11 cellular contexts compared by ENCODE assay signal in the genomic region with DNA sequence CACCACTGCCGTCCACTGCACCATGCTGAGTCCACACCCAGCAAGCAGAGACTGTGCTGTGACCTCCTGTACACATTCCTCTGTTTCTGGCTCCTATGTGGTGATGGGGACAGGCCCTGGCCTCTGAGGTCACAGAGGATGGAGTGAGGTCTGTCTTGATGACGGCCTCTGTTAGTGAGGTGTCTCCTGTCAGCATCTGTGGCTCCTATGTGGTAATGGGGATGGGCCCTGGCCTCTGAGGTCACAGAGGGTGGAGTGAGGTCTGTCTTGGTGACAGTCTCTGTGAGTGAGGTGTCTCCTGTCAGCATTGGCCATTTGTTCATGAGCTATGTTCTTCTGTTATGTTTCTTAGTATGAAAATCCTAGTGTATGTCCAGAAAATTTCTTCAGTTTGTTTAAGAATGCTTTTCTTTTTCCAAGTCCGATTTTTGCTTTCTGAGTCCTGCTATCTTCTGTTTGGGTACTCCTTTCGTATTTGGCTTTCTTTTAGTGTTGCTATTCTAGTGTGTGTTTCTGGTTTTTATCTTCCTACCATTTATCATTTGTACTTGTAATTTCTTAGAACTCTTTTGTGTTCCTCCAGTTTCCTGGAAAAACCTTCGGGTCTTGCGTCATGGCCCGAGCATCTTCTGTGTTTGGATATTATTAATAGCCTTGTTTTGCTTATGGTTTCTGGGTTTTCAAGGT. TPM values are rescaled to one million over a fixed set of nuclear protein-coding genes. Genes with fewer than 3 reads are reported as not detected.
DNase-seq lines count a peak whose midpoint lies in the region; ATAC-seq and TF ChIP-seq lines count a peak whose summit lies in the region.
"Had no signal": no experiment of that assay in that cellular context is flagged by ENCODE, and none has a peak within 500 bp of the region (broad histone marks: within the 10 kb centered on the region; RNA-seq: fewer than 3 reads in every experiment).

No MANE protein-coding gene starts in this region.

- TF ChIP-seq POLR2A in heart left ventricle (IDR thresholded peaks at IDR 0.05), result no peak

- H3K23me2 ChIP-seq in H9 (ENCODE audit: insufficient read length, low read depth, low read length, poor library complexity, severe bottlenecking), result no peaks in the 10 kb centered on the region

- H3K27ac Mint-ChIP-seq in activated CD4-positive, alpha-beta T cell treated with anti-CD3 and anti-CD28 coated beads, Interleukin-2, amount 10 ng/mL, durations not matched to agents 24 days and 14 days, result peak overlapping the region; percentile 78
- no peak overlapping the region for H3K27ac Mint-ChIP-seq in H9
- H3K27ac Mint-ChIP-seq: WTC11 had no signal

- no peak overlapping the region for H2BK15ac ChIP-seq in H9 (ENCODE audit: low read depth, low read length)

- peaks cover 2% of the 10 kb centered on the region for H3K79me1 ChIP-seq in H9 (ENCODE audit: insufficient read depth, low read depth, low read length, poor library complexity, severe bottlenecking)

- H3K27ac ChIP-seq in heart left ventricle, result peak overlapping the region in 10 of 12 donors; percentile 70 to 99 (median 84)
- no peak overlapping the region for H3K27ac ChIP-seq in H9 (ENCODE audit: insufficient read length, low read depth, low read length)

- no peak overlapping the region for H3K14ac ChIP-seq in H9 (ENCODE audit: insufficient read depth, low read length)

- no peak for TF ChIP-seq CTCF in heart left ventricle (IDR thresholded peaks at IDR 0.05)
- no peak for TF ChIP-seq CTCF in H9 (conservative IDR thresholded peaks at IDR 0.05)

- H3K36me3 Mint-ChIP-seq in activated CD4-positive, alpha-beta T cell treated with anti-CD3 and anti-CD28 coated beads, Interleukin-2, amount 10 ng/mL, durations not matched to agents 24 days and 14 days (ENCODE audit: low read depth), result peaks cover 14% of the 10 kb centered on the region
- H3K36me3 Mint-ChIP-seq in H9 (ENCODE audit: insufficient read depth in 1 of 3, low read depth in 3 of 3), result peaks cover 7 to 29% (median 23%) of the 10 kb centered on the region in 3 experiments

- H3K18ac ChIP-seq in H9 (ENCODE audit: insufficient read length, low read depth, low read length), result no peak overlapping the region

- H3K9me3 ChIP-seq in heart left ventricle, result no peaks in the 10 kb centered on the region
- no peaks in the 10 kb centered on the region for H3K9me3 ChIP-seq in H9 (ENCODE audit: control insufficient read depth, low read depth, low read length)

- no peaks in the 10 kb centered on the region for H3K9me3 Mint-ChIP-seq in activated CD4-positive, alpha-beta T cell treated with anti-CD3 and anti-CD28 coated beads, Interleukin-2, amount 10 ng/mL, durations not matched to agents 24 days and 14 days
- H3K9me3 Mint-ChIP-seq in H9, result no peaks in the 10 kb centered on the region
- H3K9me3 Mint-ChIP-seq: naive thymus-derived CD8-positive, alpha-beta T cell; WTC11 had no signal

- ATAC-seq in heart left ventricle (peak; percentile 66 to 79 (median 72)), HG02884 (IDR thresholded peaks at IDR 0.05; ENCODE audit: unreplicated experiment) (no peak), GM19023 (IDR thresholded peaks at IDR 0.05; ENCODE audit: unreplicated experiment) (no peak)
- ATAC-seq: naive thymus-derived CD8-positive, alpha-beta T cell; WTC11 had no signal

- H3K4me3 Mint-ChIP-seq in activated CD4-positive, alpha-beta T cell treated with anti-CD3 and anti-CD28 coated beads, Interleukin-2, amount 10 ng/mL, durations not matched to agents 24 days and 14 days, result peak overlapping the region; percentile 42
- no peak overlapping the region for H3K4me3 Mint-ChIP-seq in H9
- H3K4me3 Mint-ChIP-seq: naive thymus-derived CD8-positive, alpha-beta T cell; WTC11 had no signal

- H2BK5ac ChIP-seq in H9 (ENCODE audit: insufficient read length, low read length), result no peak overlapping the region

- no peak overlapping the region for H2BK20ac ChIP-seq in H9 (ENCODE audit: low read depth, low read length, poor library complexity, severe bottlenecking)

- H3K79me2 ChIP-seq in H9 (ENCODE audit: insufficient read depth, low read length), result peaks cover 2% of the 10 kb centered on the region; the same call in 1 of the 2 replicates

- H3K36me3 ChIP-seq in heart left ventricle, result peaks cover 0 to 40% (median 17%) of the 10 kb centered on the region in 9 donors

- H3K9ac ChIP-seq in H9 (ENCODE audit: extremely low read depth, insufficient read length, low read length), result no peak overlapping the region

- no peak overlapping the region for H3K4me3 ChIP-seq in heart left ventricle

- H3K27me3 ChIP-seq in heart left ventricle (no peaks in the 10 kb centered on the region), H9 (ENCODE audit: insufficient read depth, low read length) (no peaks in the 10 kb centered on the region)

- no peak overlapping the region for H3K4ac ChIP-seq in H9 (ENCODE audit: low read depth, low read length)

- peak; percentile 75 for DNase-seq in activated CD4-positive, alpha-beta T cell treated with anti-CD3 and anti-CD28 coated beads, Interleukin-2, amount 10 ng/mL, durations not matched to agents 24 days and 14 days
- no peak for DNase-seq in activated CD4-positive, alpha-beta T cell treated with anti-CD3 and anti-CD28 coated beads for 1 hour
- DNase-seq in activated CD4-positive, alpha-beta T cell treated with anti-CD3 and anti-CD28 coated beads, Interleukin-2, amount 50 U/mL, for 48 hours, result peak; percentile 24 to 36
- DNase-seq in heart left ventricle (peak in 3 of 5 donors; percentile 30 to 62 (median 46)), H9 (no peak)
- DNase-seq in stimulated activated CD8-positive, alpha-beta memory T cell treated with anti-CD3 and anti-CD28 coated beads, Interleukin-4, amount 100 ng/mL, for 48 hours, result peak; percentile 35
- DNase-seq: naive thymus-derived CD8-positive, alpha-beta T cell; NCI-H510A had no signal

- peaks cover 24% of the 10 kb centered on the region for H3K4me1 Mint-ChIP-seq in activated CD4-positive, alpha-beta T cell treated with anti-CD3 and anti-CD28 coated beads, Interleukin-2, amount 10 ng/mL, durations not matched to agents 24 days and 14 days
- H3K4me1 Mint-ChIP-seq in H9, result no peaks in the 10 kb centered on the region
- H3K4me1 Mint-ChIP-seq: WTC11 had no signal

- no peak overlapping the region for H3T11ph ChIP-seq in H9 (ENCODE audit: low read length)

- H4K91ac ChIP-seq in H9 (ENCODE audit: insufficient read length, low read depth, low read length), result no peak overlapping the region

- H4K20me1 ChIP-seq in H9 (ENCODE audit: control insufficient read depth, insufficient read depth, insufficient read length), result no peaks in the 10 kb centered on the region

- H2BK12ac ChIP-seq in H9 (ENCODE audit: insufficient read length, low read depth, low read length), result no peak overlapping the region

- H2AFZ ChIP-seq in H9 (ENCODE audit: low read length), result no peak overlapping the region

- H2BK120ac ChIP-seq in H9 (ENCODE audit: low read depth, low read length, poor library complexity, severe bottlenecking), result no peak overlapping the region

- H3K4me1 ChIP-seq in heart left ventricle (peaks cover 0 to 83% (median 36%) of the 10 kb centered on the region in 12 donors), H9 (ENCODE audit: insufficient read depth, low read length) (no peaks in the 10 kb centered on the region)

- intact Hi-C loops in activated CD4-positive, alpha-beta T cell treated with anti-CD3 and anti-CD28 coated beads, Interleukin-2, amount 10 ng/mL, durations not matched to agents 24 days and 14 days (cut with micrococcal nuclease), result no loop called here
- intact Hi-C loops in heart left ventricle (cut with DNase I), result loop anchor here in 1 of 10 donors (10.0 kb wide), 1 partner anchor 326 kb away; no protein-coding TSS in a partner anchor

- H4K8ac ChIP-seq in H9 (replicated peaks; ENCODE audit: insufficient read length, low read depth, low read length), result no peak overlapping the region

- no peak overlapping the region for H3K23ac ChIP-seq in H9 (ENCODE audit: insufficient read length, low read depth, low read length)

- no peak overlapping the region for H2AK5ac ChIP-seq in H9 (ENCODE audit: insufficient read length, low read length)

- 39 to 43% (median 41%) methylated on average over 7 of the region's 7 CpGs for WGBS in heart left ventricle, 4 donors
- no CpG with 5 or more reads among the region's 7 CpGs for WGBS in H9 (ENCODE audit: extremely low coverage, insufficient read length, low lambda C conversion rate)

- no peak overlapping the region for H3K56ac ChIP-seq in H9 (ENCODE audit: insufficient read length, low read depth, low read length)

- no peak overlapping the region for H3K4me2 ChIP-seq in H9 (ENCODE audit: insufficient read depth, insufficient read length, low read length)

- H3K27me3 Mint-ChIP-seq in activated CD4-positive, alpha-beta T cell treated with anti-CD3 and anti-CD28 coated beads, Interleukin-2, amount 10 ng/mL, durations not matched to agents 24 days and 14 days, result no peaks in the 10 kb centered on the region
- H3K27me3 Mint-ChIP-seq in H9 (ENCODE audit: low read depth), result no peaks in the 10 kb centered on the region
- H3K27me3 Mint-ChIP-seq: naive thymus-derived CD8-positive, alpha-beta T cell had no signal

- no peak overlapping the region for H4K5ac ChIP-seq in H9 (ENCODE audit: insufficient read length, low read depth, low read length)

RNA-seq across cellular contexts. Expression of a gene that starts 13.4 kb away (rescaled TPM):
- total RNA-seq in activated CD4-positive, alpha-beta T cell treated with anti-CD3 and anti-CD28 coated beads, Interleukin-2, amount 10 ng/mL, durations not matched to agents 24 days and 14 days, result 28.6 and 30.9 TPM in 2 replicates
- total RNA-seq in heart left ventricle, result 100 to 1,000 TPM in 1 of 9 donors, 10 to 100 TPM in 8; 24.7 to 106 (median 37.9) TPM
- polyA plus RNA-seq in heart left ventricle, result 10 to 100 TPM; 22.1 to 32.5 TPM
- 44.1 TPM in 2 replicates for total RNA-seq in H9 (2021)

RNA-seq across cellular contexts. Expression of a gene that starts 13.5 kb away (rescaled TPM):
- 34.8 and 35.1 TPM in 2 replicates for total RNA-seq in activated CD4-positive, alpha-beta T cell treated with anti-CD3 and anti-CD28 coated beads, Interleukin-2, amount 10 ng/mL, durations not matched to agents 24 days and 14 days
- total RNA-seq in heart left ventricle (10 to 100 TPM in 7 of 9 donors, 1 to 10 TPM in 2; 7.8 to 14.1 (median 11.5) TPM), H9 (2021) (24.4 and 26.0 TPM in 2 replicates)
- 10 to 100 TPM in 1 of 2 donors, 1 to 10 TPM in 1; 7.9 to 12.6 TPM for polyA plus RNA-seq in heart left ventricle

Comparison
In these comparisons a context has a peak if more than half of its experiments do, and no peak if none do; other contexts are left out.
1. DNase-seq: peak in activated CD4-positive, alpha-beta T cell treated with anti-CD3 and anti-CD28 coated beads, Interleukin-2, amount 10 ng/mL, durations not matched to agents 24 days and 14 days (single experiment), activated CD4-positive, alpha-beta T cell treated with anti-CD3 and anti-CD28 coated beads, Interleukin-2, amount 50 U/mL, for 48 hours (2 of 2), heart left ventricle (3 of 5) and stimulated activated CD8-positive, alpha-beta memory T cell treated with anti-CD3 and anti-CD28 coated beads, Interleukin-4, amount 100 ng/mL, for 48 hours (single experiment); none in activated CD4-positive, alpha-beta T cell treated with anti-CD3 and anti-CD28 coated beads for 1 hour (single experiment) and H9 (single experiment).
2. ATAC-seq: peak in heart left ventricle (4 of 4); none in HG02884 (single experiment) and GM19023 (single experiment).